1 cellular context compared by ENCODE assay signal in the genomic region with DNA sequence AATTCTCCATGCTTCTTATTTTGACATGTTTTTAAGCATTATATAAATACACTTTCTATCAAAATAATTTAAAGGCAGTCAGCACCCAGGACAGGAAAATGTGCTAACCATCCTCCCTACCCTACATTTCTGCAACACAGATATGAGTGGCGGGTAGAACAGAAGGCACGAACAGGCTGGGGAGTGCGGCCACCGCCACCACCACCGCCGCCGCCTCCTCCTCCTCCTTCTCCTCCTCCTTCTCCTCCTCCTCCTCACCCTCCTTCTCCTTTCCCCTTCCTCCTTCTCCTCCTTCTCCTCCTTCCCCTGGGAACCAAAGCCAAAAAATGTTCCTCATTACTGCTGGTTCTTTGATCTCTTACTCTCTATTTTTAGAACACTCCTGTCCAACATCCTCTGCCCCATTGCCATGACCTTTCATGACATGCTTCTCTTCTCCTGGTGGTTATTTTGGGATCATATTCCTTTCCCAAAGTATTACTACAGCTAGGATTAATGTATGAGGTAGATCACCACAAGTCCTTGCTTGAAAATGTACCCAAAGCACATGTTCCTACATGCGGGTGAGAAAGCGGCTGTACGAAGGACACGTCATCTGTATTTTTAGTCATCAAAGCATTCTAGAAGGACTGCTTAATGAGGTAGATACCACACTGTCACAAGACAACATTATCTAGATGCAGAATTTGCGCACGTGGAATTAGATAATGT.
TF ChIP-seq lines count a peak whose summit lies in the region.

No MANE protein-coding gene starts in this region.

TF ChIP-seq in HCT116, 20 proteins besides CTCF, POLR2A, EP300 and RAD21 (continued from another document):
- TF ChIP-seq, protein P1, sequence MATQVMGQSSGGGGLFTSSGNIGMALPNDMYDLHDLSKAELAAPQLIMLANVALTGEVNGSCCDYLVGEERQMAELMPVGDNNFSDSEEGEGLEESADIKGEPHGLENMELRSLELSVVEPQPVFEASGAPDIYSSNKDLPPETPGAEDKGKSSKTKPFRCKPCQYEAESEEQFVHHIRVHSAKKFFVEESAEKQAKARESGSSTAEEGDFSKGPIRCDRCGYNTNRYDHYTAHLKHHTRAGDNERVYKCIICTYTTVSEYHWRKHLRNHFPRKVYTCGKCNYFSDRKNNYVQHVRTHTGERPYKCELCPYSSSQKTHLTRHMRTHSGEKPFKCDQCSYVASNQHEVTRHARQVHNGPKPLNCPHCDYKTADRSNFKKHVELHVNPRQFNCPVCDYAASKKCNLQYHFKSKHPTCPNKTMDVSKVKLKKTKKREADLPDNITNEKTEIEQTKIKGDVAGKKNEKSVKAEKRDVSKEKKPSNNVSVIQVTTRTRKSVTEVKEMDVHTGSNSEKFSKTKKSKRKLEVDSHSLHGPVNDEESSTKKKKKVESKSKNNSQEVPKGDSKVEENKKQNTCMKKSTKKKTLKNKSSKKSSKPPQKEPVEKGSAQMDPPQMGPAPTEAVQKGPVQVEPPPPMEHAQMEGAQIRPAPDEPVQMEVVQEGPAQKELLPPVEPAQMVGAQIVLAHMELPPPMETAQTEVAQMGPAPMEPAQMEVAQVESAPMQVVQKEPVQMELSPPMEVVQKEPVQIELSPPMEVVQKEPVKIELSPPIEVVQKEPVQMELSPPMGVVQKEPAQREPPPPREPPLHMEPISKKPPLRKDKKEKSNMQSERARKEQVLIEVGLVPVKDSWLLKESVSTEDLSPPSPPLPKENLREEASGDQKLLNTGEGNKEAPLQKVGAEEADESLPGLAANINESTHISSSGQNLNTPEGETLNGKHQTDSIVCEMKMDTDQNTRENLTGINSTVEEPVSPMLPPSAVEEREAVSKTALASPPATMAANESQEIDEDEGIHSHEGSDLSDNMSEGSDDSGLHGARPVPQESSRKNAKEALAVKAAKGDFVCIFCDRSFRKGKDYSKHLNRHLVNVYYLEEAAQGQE (IDR thresholded peaks at IDR 0.05; ENCODE audit: low read depth): no peak
- no peak for TF ChIP-seq POLR2AphosphoS5 (IDR thresholded peaks at IDR 0.05; ENCODE audit: low read depth, low read length)
- no peak for TF ChIP-seq CBX3 (IDR thresholded peaks at IDR 0.05; ENCODE audit: low read depth)
- TF ChIP-seq CEBPB (IDR thresholded peaks at IDR 0.05; ENCODE audit: low read depth): no peak
- TF ChIP-seq, protein P2, sequence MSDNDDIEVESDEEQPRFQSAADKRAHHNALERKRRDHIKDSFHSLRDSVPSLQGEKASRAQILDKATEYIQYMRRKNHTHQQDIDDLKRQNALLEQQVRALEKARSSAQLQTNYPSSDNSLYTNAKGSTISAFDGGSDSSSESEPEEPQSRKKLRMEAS (IDR thresholded peaks at IDR 0.05): no peak
- no peak for TF ChIP-seq JUND (IDR thresholded peaks at IDR 0.05)
- TF ChIP-seq EGR1 (IDR thresholded peaks at IDR 0.05; ENCODE audit: low read depth): no peak
- TF ChIP-seq ELF1 (IDR thresholded peaks at IDR 0.05; ENCODE audit: borderline replicate concordance, low read depth): no peak
- no peak for TF ChIP-seq ZFX (IDR thresholded peaks at IDR 0.05)
- no peak for TF ChIP-seq SP1 (IDR thresholded peaks at IDR 0.05; ENCODE audit: low read depth)
- no peak for TF ChIP-seq EZH2phosphoT487 (IDR thresholded peaks at IDR 0.05; ENCODE audit: borderline replicate concordance)
- TF ChIP-seq, protein P3, sequence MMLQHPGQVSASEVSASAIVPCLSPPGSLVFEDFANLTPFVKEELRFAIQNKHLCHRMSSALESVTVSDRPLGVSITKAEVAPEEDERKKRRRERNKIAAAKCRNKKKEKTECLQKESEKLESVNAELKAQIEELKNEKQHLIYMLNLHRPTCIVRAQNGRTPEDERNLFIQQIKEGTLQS (IDR thresholded peaks at IDR 0.05): no peak
